9 cellular contexts compared by ENCODE assay signal in the genomic region with DNA sequence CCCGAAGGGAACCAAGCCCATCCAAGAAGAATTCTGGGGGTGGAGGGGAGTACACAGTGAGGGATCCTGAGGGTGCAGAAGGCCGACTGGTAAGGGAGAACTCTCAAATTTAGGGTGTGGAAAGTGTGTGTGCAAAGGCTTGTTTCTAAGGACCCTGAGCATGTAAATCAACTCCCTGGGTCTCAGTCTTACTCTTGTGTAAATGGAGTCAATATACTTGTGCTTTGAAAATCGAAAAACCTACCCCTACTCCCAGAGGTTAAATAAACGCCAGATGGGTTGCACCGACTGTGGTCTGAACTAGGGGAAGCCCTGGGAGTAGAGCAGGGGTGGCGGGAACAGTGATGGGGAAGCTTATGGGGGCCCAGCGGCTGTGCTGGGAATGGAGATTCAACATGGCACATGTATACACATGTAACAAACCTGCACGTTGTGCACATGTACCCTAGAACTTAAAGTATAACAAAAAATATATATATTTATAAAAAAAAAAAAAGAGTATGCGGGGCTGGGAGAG. TPM values are rescaled to one million over a fixed set of nuclear protein-coding genes. Genes with fewer than 3 reads are reported as not detected.
"Had no signal": no experiment of that assay in that cellular context is flagged by ENCODE, and none has a peak within 500 bp of the region (broad histone marks: within the 10 kb centered on the region; RNA-seq: fewer than 3 reads in every experiment).

No MANE protein-coding gene starts in this region.

- H3K27ac ChIP-seq: adrenal gland, cardiac muscle cell, lower lobe of right lung, parathyroid adenoma had no signal

- H3K36me3 ChIP-seq: adrenal gland, cardiac muscle cell, lower lobe of right lung had no signal

- H3K4me1 ChIP-seq: parathyroid adenoma had no signal

- DNase-seq: activated CD4-positive, alpha-beta T cell treated with anti-CD3 and anti-CD28 coated beads for 1 hour; erythroblast; hypothalamus; lower lobe of right lung; midbrain had no signal

- H3K9me3 ChIP-seq: adrenal gland, lower lobe of right lung had no signal

- H3K36me3 Mint-ChIP-seq: activated CD4-positive, alpha-beta memory T cell treated with anti-CD3 and anti-CD28 coated beads for 36 hours had no signal

- H3K9me3 Mint-ChIP-seq: activated CD4-positive, alpha-beta memory T cell treated with anti-CD3 and anti-CD28 coated beads for 36 hours had no signal

- H3K27ac Mint-ChIP-seq: activated CD4-positive, alpha-beta memory T cell treated with anti-CD3 and anti-CD28 coated beads for 36 hours had no signal

- H3K4me3 ChIP-seq: adrenal gland, cardiac muscle cell had no signal

RNA-seq across cellular contexts. Expression of gene B4GALNT1, which starts 6.0 kb away (rescaled TPM):
- total RNA-seq: cardiac muscle cell had no signal
